In the genomic region with DNA sequence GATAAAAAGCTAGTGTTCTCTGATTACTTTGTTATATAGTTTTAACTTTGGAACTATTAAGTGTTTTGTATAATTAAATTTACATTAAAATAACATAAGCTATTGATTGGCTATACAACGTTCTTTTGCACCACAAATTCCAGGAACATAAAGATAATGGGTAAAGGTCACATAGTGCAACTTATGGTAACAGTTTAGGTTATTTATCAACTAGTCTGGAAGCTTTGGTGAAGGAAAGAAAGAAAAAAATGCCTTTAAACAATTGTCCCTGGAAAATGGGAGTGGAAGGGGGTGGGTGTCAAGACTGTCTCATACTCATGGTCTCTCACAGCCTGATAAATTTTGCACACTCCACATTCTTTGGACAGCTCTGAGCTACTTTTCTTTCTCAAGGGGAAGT, we compare ENCODE assay signal across 21 cellular contexts. TPM values are rescaled to one million over a fixed set of nuclear protein-coding genes. Genes with fewer than 3 reads are reported as not detected.
A peak's percentile ranks its signal among the peaks of the same experiment; 100 is the strongest.
DNase-seq lines count a peak whose midpoint lies in the region; ATAC-seq, FAIRE-seq and TF ChIP-seq lines count a peak whose summit lies in the region.
"Had no signal": no experiment of that assay in that cellular context is flagged by ENCODE, and none has a peak within 500 bp of the region (broad histone marks: within the 10 kb centered on the region; RNA-seq: fewer than 3 reads in every experiment).

No MANE protein-coding gene starts in this region.

- no peaks in the 10 kb centered on the region for H3K9me2 ChIP-seq in MM.1S (replicated peaks; ENCODE audit: insufficient read depth, low read length)
- H3K9me2 ChIP-seq: SK-N-SH had no signal

- no peak overlapping the region for H2BK15ac ChIP-seq in neuronal stem cell (ENCODE audit: low read length)

- no peak overlapping the region for H2BK120ac ChIP-seq in neuronal stem cell (ENCODE audit: low read depth, low read length)

- WGBS in neuronal stem cell (ENCODE audit: extremely low coverage in 2 of 2, insufficient read length in 2 of 2, insufficient replicate concordance in 1 of 2), 2 donors, result no CpG with 5 or more reads among the region's 1 CpG

- H3K23ac ChIP-seq in neuronal stem cell (ENCODE audit: low read depth, low read length, poor library complexity), result no peak overlapping the region

- no peaks in the 10 kb centered on the region for H3F3A ChIP-seq in MM.1S (ENCODE audit: insufficient read depth, low read length)

- no peak overlapping the region for H2AK5ac ChIP-seq in neuronal stem cell (ENCODE audit: low read depth, low read length)

- H3K9ac ChIP-seq in MM.1S (ENCODE audit: low read length) (no peak overlapping the region), neuronal stem cell (ENCODE audit: low read depth, low read length, poor library complexity) (no peak overlapping the region)
- H3K9ac ChIP-seq: GM23248, SK-N-SH had no signal

- no peak for FAIRE-seq in GM12892 (lab: Jason Lieb, UNC)

- POLR2A ChIA-PET in activated CD4-positive, alpha-beta memory T cell treated with anti-CD3 and anti-CD28 coated beads for 36 hours (lab: Charles Lee), result interaction anchor here (1.3 kb wide), 1 partner anchor 14 kb away, joined by 3 read pairs; no protein-coding TSS in a partner anchor

- no peak for TF ChIP-seq POLR2A in GM12892 (IDR thresholded peaks at IDR 0.05; ENCODE audit: low read depth, low read length)

- no peak overlapping the region for H3K14ac ChIP-seq in neuronal stem cell (ENCODE audit: low read length)

- CTCF ChIA-PET in activated CD4-positive, alpha-beta memory T cell treated with anti-CD3 and anti-CD28 coated beads for 36 hours (lab: Charles Lee), result interaction anchor here (1.3 kb wide), 1 partner anchor 45 kb away, joined by 3 read pairs; no protein-coding TSS in a partner anchor

- no peak overlapping the region for H3K27ac ChIP-seq in MM.1S (ENCODE audit: low read length)
- H3K27ac ChIP-seq in neuronal stem cell (replicated peaks; ENCODE audit: low read length), result no peak overlapping the region
- H3K27ac ChIP-seq: GM23248 had no signal

- no peaks in the 10 kb centered on the region for H3K9me3 ChIP-seq in MM.1S (replicated peaks; ENCODE audit: insufficient read depth, low read length)
- no peaks in the 10 kb centered on the region for H3K9me3 ChIP-seq in neuronal stem cell (replicated peaks in 1 of 2; ENCODE audit: control insufficient read depth in 2 of 2, insufficient read depth in 1 of 2, low read depth in 1 of 2, low read length in 2 of 2)
- H3K9me3 ChIP-seq: BE2C, SK-N-SH had no signal

- H3K4me1 ChIP-seq in MM.1S (ENCODE audit: low read length), result peaks cover 21% of the 10 kb centered on the region
- peaks cover 10 to 22% of the 10 kb centered on the region in 2 donors for H3K4me1 ChIP-seq in neuronal stem cell (ENCODE audit: control insufficient read depth in 2 of 2, insufficient read depth in 1 of 2, low read depth in 1 of 2, low read length in 2 of 2)

- H3K4me1 Mint-ChIP-seq in activated CD4-positive, alpha-beta memory T cell treated with anti-CD3 and anti-CD28 coated beads for 36 hours (ENCODE audit: low read depth), result no peaks in the 10 kb centered on the region
- H3K4me1 Mint-ChIP-seq: CD8-positive, alpha-beta memory T cell had no signal

- no peak overlapping the region for H4K8ac ChIP-seq in neuronal stem cell (ENCODE audit: low read depth, low read length)

- H3K4me2 ChIP-seq in MM.1S (ENCODE audit: low read depth, low read length) (peak overlapping the region; percentile 52), neuronal stem cell (ENCODE audit: insufficient read depth, low read length, poor library complexity, severe bottlenecking) (no peak overlapping the region)
- H3K4me2 ChIP-seq: SK-N-SH had no signal

- no peaks in the 10 kb centered on the region for H4K20me1 ChIP-seq in MM.1S (ENCODE audit: insufficient read depth, low read length)

- H3K4ac ChIP-seq in neuronal stem cell (ENCODE audit: low read length), result no peak overlapping the region

- H3K27me3 Mint-ChIP-seq in activated CD4-positive, alpha-beta memory T cell treated with anti-CD3 and anti-CD28 coated beads for 36 hours, result no peaks in the 10 kb centered on the region

- no peak for TF ChIP-seq CTCF in MM.1S (IDR thresholded peaks at IDR 0.05; ENCODE audit: low read length)

- H3K27me3 ChIP-seq in MM.1S (replicated peaks; ENCODE audit: insufficient read depth, low read length), result no peaks in the 10 kb centered on the region
- no peaks in the 10 kb centered on the region for H3K27me3 ChIP-seq in neuronal stem cell (ENCODE audit: control insufficient read depth in 3 of 3, insufficient read depth in 3 of 3, low read depth in 1 of 3, low read length in 3 of 3)
- H3K27me3 ChIP-seq: BE2C, MG63 had no signal

- H3K4me3 ChIP-seq in MM.1S (ENCODE audit: low read length), result no peak overlapping the region
- no peak overlapping the region for H3K4me3 ChIP-seq in neuronal stem cell (ENCODE audit: low read length in 2 of 2)
- H3K4me3 ChIP-seq: GM23248, MG63 had no signal

- H4K91ac ChIP-seq in neuronal stem cell (ENCODE audit: low read depth, low read length, poor library complexity), result no peak overlapping the region

- no peak overlapping the region for H2BK12ac ChIP-seq in neuronal stem cell (ENCODE audit: low read length)

- intact Hi-C loops in activated CD4-positive, alpha-beta memory T cell treated with anti-CD3 and anti-CD28 coated beads for 36 hours (cut with micrococcal nuclease), result no loop called here

- H3K79me2 ChIP-seq in MM.1S (ENCODE audit: low read length), result no peaks in the 10 kb centered on the region

- H3K36me3 Mint-ChIP-seq in activated CD4-positive, alpha-beta memory T cell treated with anti-CD3 and anti-CD28 coated beads for 36 hours, result no peaks in the 10 kb centered on the region
- H3K36me3 Mint-ChIP-seq: CD14-positive monocyte had no signal

- no peaks in the 10 kb centered on the region for H3K79me1 ChIP-seq in neuronal stem cell (ENCODE audit: low read depth, low read length)

- H2AFZ ChIP-seq in MM.1S (ENCODE audit: low read length) (no peak overlapping the region), neuronal stem cell (ENCODE audit: low read length) (peak overlapping the region; percentile 33)
- H2AFZ ChIP-seq: GM23248 had no signal

- DNase-seq in MM.1S (no peak), amniotic epithelial cell (ENCODE audit: low read depth) (peak; percentile 13), neuronal stem cell (ENCODE audit: low spot score) (no peak), GM12892 (ENCODE audit: insufficient read length) (no peak)
- no peak for DNase-seq in activated CD4-positive, alpha-beta memory T cell treated with anti-CD3 and anti-CD28 coated beads for 36 hours
- DNase-seq in stimulated activated CD4-positive, alpha-beta T cell treated with anti-CD3 and anti-CD28 coated beads, Interleukin-2, amount 100 ng/mL, for 24 hours, result no peak
- DNase-seq: ACHN; CD8-positive, alpha-beta memory T cell; DMS79 treated with DMSO at 0.1 percent for 48 hours; GM23248; H7; KBM-7; MG63; NCI-H2029; NCI-H446 treated with DMSO at 0.1 percent for 48 hours; SIG-M5; SW 1271 had no signal

- H3K18ac ChIP-seq in neuronal stem cell (ENCODE audit: low read length), result no peak overlapping the region

- no peak overlapping the region for H3K27ac Mint-ChIP-seq in activated CD4-positive, alpha-beta memory T cell treated with anti-CD3 and anti-CD28 coated beads for 36 hours
- H3K27ac Mint-ChIP-seq: CD14-positive monocyte; CD8-positive, alpha-beta memory T cell had no signal

- H2BK5ac ChIP-seq in neuronal stem cell (ENCODE audit: low read length), result no peak overlapping the region

- ATAC-seq in esophagus mucosa, result no peak

- no peaks in the 10 kb centered on the region for H3K9me3 Mint-ChIP-seq in activated CD4-positive, alpha-beta memory T cell treated with anti-CD3 and anti-CD28 coated beads for 36 hours
- H3K9me3 Mint-ChIP-seq: CD14-positive monocyte; CD8-positive, alpha-beta memory T cell had no signal

- H3K4me3 Mint-ChIP-seq in activated CD4-positive, alpha-beta memory T cell treated with anti-CD3 and anti-CD28 coated beads for 36 hours, result no peak overlapping the region
- H3K4me3 Mint-ChIP-seq: CD14-positive monocyte; CD8-positive, alpha-beta memory T cell had no signal

- H3K36me3 ChIP-seq in MM.1S (replicated peaks; ENCODE audit: insufficient read depth, low read length), result no peaks in the 10 kb centered on the region
- H3K36me3 ChIP-seq in neuronal stem cell (replicated peaks in 1 of 2; ENCODE audit: control insufficient read depth in 2 of 2, insufficient read depth in 2 of 2, low read length in 2 of 2), result no peaks in the 10 kb centered on the region
- H3K36me3 ChIP-seq: BE2C, MG63 had no signal

RNA-seq across cellular contexts. Expression of gene SPARC, which starts 17.1 kb away (rescaled TPM):
- 393 TPM for polyA plus RNA-seq in neuronal stem cell (2013, experiment 1 of 2)
- polyA plus RNA-seq in neuronal stem cell (2013, experiment 2 of 2), result 374 TPM
- total RNA-seq in esophagus mucosa, result 76.4 TPM
- total RNA-seq in activated CD4-positive, alpha-beta memory T cell treated with anti-CD3 and anti-CD28 coated beads for 36 hours, result not detected
- polyA plus RNA-seq in GM12892 (2012; ENCODE audit: missing spikeins), result 24.0 TPM
- polyA plus RNA-seq: CD8-positive, alpha-beta memory T cell had no signal

RNA-seq across cellular contexts. Expression of gene ATOX1, which starts 54.7 kb away (rescaled TPM):
- polyA plus RNA-seq in neuronal stem cell (2013, experiment 1 of 2), result 156 TPM
- polyA plus RNA-seq in neuronal stem cell (2013, experiment 2 of 2), result 162 TPM
- 84.7 TPM for total RNA-seq in esophagus mucosa
- 10 to 100 TPM; 83.1 to 89.9 TPM for total RNA-seq in activated CD4-positive, alpha-beta memory T cell treated with anti-CD3 and anti-CD28 coated beads for 36 hours
- polyA plus RNA-seq in GM12892 (2012; ENCODE audit: missing spikeins), result 130 TPM

Comparison
In these comparisons a context has a peak if more than half of its experiments do, and no peak if none do; other contexts are left out.
1. RNA of gene SPARC, which starts 17.1 kb away (total RNA-seq): 76.4 TPM in esophagus mucosa (single experiment); not detected in activated CD4-positive, alpha-beta memory T cell treated with anti-CD3 and anti-CD28 coated beads for 36 hours; every median in the first group is over 10 times any median in the second.